16 cellular contexts compared by ENCODE assay signal in genomic region chr18:44598514-44598913, GRCh38.
"Had no signal": no experiment of that assay in that cellular context is flagged by ENCODE, and none has a peak within 500 bp of the region (broad histone marks: within the 10 kb centered on the region; RNA-seq: fewer than 3 reads in every experiment).

No MANE protein-coding gene starts in this region.

- H3K4me3 ChIP-seq: cardiac muscle cell, colonic mucosa, left ventricle myocardium inferior had no signal

- H3K9me3 ChIP-seq: colonic mucosa, left ventricle myocardium inferior had no signal

- H3K4me1 ChIP-seq: colonic mucosa had no signal

- H3K27ac ChIP-seq: cardiac muscle cell, colonic mucosa, left ventricle myocardium inferior had no signal

- H3K27me3 ChIP-seq: cardiac muscle cell, colonic mucosa had no signal

- H3K4me3 Mint-ChIP-seq: activated naive CD4-positive, alpha-beta T cell treated with anti-CD3 and anti-CD28 coated beads for 36 hours; activated T-helper 17 cell treated with anti-CD3 and anti-CD28 coated beads, Interleukin-2, amount 50 U/mL, for 72 hours; natural killer cell treated with Interleukin-12 subunit alpha and Interleukin-12 subunit beta and Interleukin-15 and Interleukin-18, amount 100 ng/mL, for 72 hours; stimulated activated memory B cell treated with anti-CD40 and anti-IgM and Interleukin-4, amounts not matched to agents 10 μg/mL and 1 μg/mL and 100 μg/mL, for 72 hours had no signal

- H3K36me3 Mint-ChIP-seq: natural killer cell treated with Interleukin-12 subunit alpha and Interleukin-12 subunit beta and Interleukin-15 and Interleukin-18, amount 100 ng/mL, for 72 hours; stimulated activated memory B cell treated with anti-CD40 and anti-IgM and Interleukin-4, amounts not matched to agents 10 μg/mL and 1 μg/mL and 100 μg/mL, for 72 hours had no signal

- H3K36me3 ChIP-seq: cardiac muscle cell, colonic mucosa, left ventricle myocardium inferior had no signal

- ATAC-seq: activated T-helper 17 cell treated with anti-CD3 and anti-CD28 coated beads, Interleukin-2, amount 50 U/mL, for 72 hours; natural killer cell treated with Interleukin-12 subunit alpha and Interleukin-12 subunit beta and Interleukin-15 and Interleukin-18, amount 100 ng/mL, for 72 hours; stimulated activated memory B cell treated with anti-CD40 and anti-IgM and Interleukin-4, amounts not matched to agents 10 μg/mL and 1 μg/mL and 100 μg/mL, for 72 hours had no signal

- H3K27ac Mint-ChIP-seq: activated naive CD4-positive, alpha-beta T cell treated with anti-CD3 and anti-CD28 coated beads for 36 hours; activated T-helper 17 cell treated with anti-CD3 and anti-CD28 coated beads, Interleukin-2, amount 50 U/mL, for 72 hours; stimulated activated memory B cell treated with anti-CD40 and anti-IgM and Interleukin-4, amounts not matched to agents 10 μg/mL and 1 μg/mL and 100 μg/mL, for 72 hours had no signal

- DNase-seq: activated CD4-positive, alpha-beta T cell treated with anti-CD3 and anti-CD28 coated beads for 1 hour; activated CD4-positive, alpha-beta T cell treated with anti-CD3 and anti-CD28 coated beads, Interleukin-2, amount 50 U/mL, for 4 hours; activated naive CD4-positive, alpha-beta T cell treated with anti-CD3 and anti-CD28 coated beads for 36 hours; colonic mucosa; foreskin fibroblast; hippocampal formation; left ventricle myocardium inferior; mesendoderm; nucleus accumbens; posterior cingulate gyrus; retina; trophoblast cell had no signal

- H3K9me3 Mint-ChIP-seq: activated naive CD4-positive, alpha-beta T cell treated with anti-CD3 and anti-CD28 coated beads for 36 hours; activated T-helper 17 cell treated with anti-CD3 and anti-CD28 coated beads, Interleukin-2, amount 50 U/mL, for 72 hours; natural killer cell treated with Interleukin-12 subunit alpha and Interleukin-12 subunit beta and Interleukin-15 and Interleukin-18, amount 100 ng/mL, for 72 hours; stimulated activated memory B cell treated with anti-CD40 and anti-IgM and Interleukin-4, amounts not matched to agents 10 μg/mL and 1 μg/mL and 100 μg/mL, for 72 hours had no signal

- H3K27me3 Mint-ChIP-seq: stimulated activated memory B cell treated with anti-CD40 and anti-IgM and Interleukin-4, amounts not matched to agents 10 μg/mL and 1 μg/mL and 100 μg/mL, for 72 hours had no signal
